In genomic region chr7:94357076-94357475, GRCh38 we compare ENCODE assay signal across 24 cellular contexts. TPM values are rescaled to one million over a fixed set of nuclear protein-coding genes. Genes with fewer than 3 reads are reported as not detected.
"Had no signal": no experiment of that assay in that cellular context is flagged by ENCODE, and none has a peak within 500 bp of the region (broad histone marks: within the 10 kb centered on the region; RNA-seq: fewer than 3 reads in every experiment).

No MANE protein-coding gene starts in this region.

- H3K36me3 Mint-ChIP-seq: activated naive CD4-positive, alpha-beta T cell treated with anti-CD3 and anti-CD28 coated beads, Interleukin-2, amount 50 U/mL, for 24 hours had no signal

- H3K4me1 Mint-ChIP-seq: activated naive CD4-positive, alpha-beta T cell treated with anti-CD3 and anti-CD28 coated beads, Interleukin-2, amount 50 U/mL, for 24 hours had no signal

- H3K4me1 ChIP-seq: SJSA1 had no signal

- H3K4me3 Mint-ChIP-seq: activated CD8-positive, alpha-beta T cell treated with anti-CD3 and anti-CD28 coated beads, Interleukin-2, amount 10 ng/mL, durations not matched to agents 7 days and 5 days; activated naive CD4-positive, alpha-beta T cell treated with anti-CD3 and anti-CD28 coated beads, Interleukin-2, amount 50 U/mL, for 24 hours; T-helper 1 cell treated with Interleukin-12 subunit alpha and Interleukin-12 subunit beta and Interleukin-4 antibody, amounts not matched to agents 30 μg/mL and 1 μg/mL, for 36 hours had no signal

- H3K9me3 Mint-ChIP-seq: T-helper 1 cell treated with Interleukin-12 subunit alpha and Interleukin-12 subunit beta and Interleukin-4 antibody, amounts not matched to agents 30 μg/mL and 1 μg/mL, for 36 hours had no signal

- ATAC-seq: activated CD4-positive, CD25-positive, alpha-beta regulatory T cell treated with anti-CD3 and anti-CD28 coated beads, Interleukin-2, amount 50 U/mL, for 24 hours; activated CD8-positive, alpha-beta T cell treated with anti-CD3 and anti-CD28 coated beads, Interleukin-2, amount 10 ng/mL, durations not matched to agents 7 days and 5 days; PC-3 had no signal

- H3K4me3 ChIP-seq: ascending aorta, cardiac muscle cell, SJSA1 had no signal

- FAIRE-seq: RCC 7860 had no signal

- H3K27me3 ChIP-seq: ascending aorta, brain microvascular endothelial cell, cardiac muscle cell, SJSA1 had no signal

- H3K9me3 ChIP-seq: ascending aorta, SJSA1 had no signal

- DNase-seq: activated CD4-positive, alpha-beta T cell treated with anti-CD3 and anti-CD28 coated beads for 48 hours; activated CD4-positive, alpha-beta T cell treated with anti-CD3 and anti-CD28 coated beads, Interleukin-2, amount 50 U/mL, for 4 hours; activated CD8-positive, alpha-beta memory T cell treated with anti-CD3 and anti-CD28 coated beads, Interleukin-2, amount 50 U/mL, for 48 hours; activated CD8-positive, alpha-beta T cell treated with anti-CD3 and anti-CD28 coated beads, Interleukin-2, amount 10 ng/mL, durations not matched to agents 7 days and 5 days; activated T-cell treated with anti-CD3 and anti-CD28 coated beads, Interleukin-2, amount 50 U/mL, for 1 hour; amniotic stem cell; brain microvascular endothelial cell; Karpas-422; MM.1S; NCI-H1105; NCI-H1436; NCI-H1694 treated with DMSO at 0.1 percent for 48 hours; NCI-H2029 treated with DMSO at 0.1 percent for 48 hours; NCI-H510A treated with DMSO at 0.1 percent for 48 hours; NCI-H69; PC-3; SHP77 had no signal

- H3K36me3 ChIP-seq: ascending aorta, brain microvascular endothelial cell, cardiac muscle cell, SJSA1 had no signal

- H3K27ac Mint-ChIP-seq: activated CD8-positive, alpha-beta T cell treated with anti-CD3 and anti-CD28 coated beads, Interleukin-2, amount 10 ng/mL, durations not matched to agents 7 days and 5 days; activated naive CD4-positive, alpha-beta T cell treated with anti-CD3 and anti-CD28 coated beads, Interleukin-2, amount 50 U/mL, for 24 hours; T-helper 1 cell treated with Interleukin-12 subunit alpha and Interleukin-12 subunit beta and Interleukin-4 antibody, amounts not matched to agents 30 μg/mL and 1 μg/mL, for 36 hours had no signal

- H3K27ac ChIP-seq: ascending aorta, brain microvascular endothelial cell, cardiac muscle cell, SJSA1 had no signal

RNA-seq across cellular contexts. Expression of gene COL1A2, which starts 37.6 kb away (rescaled TPM):
- total RNA-seq: PC-3 had no signal
